ENCODE assay signal across 9 cellular contexts in the genomic region with DNA sequence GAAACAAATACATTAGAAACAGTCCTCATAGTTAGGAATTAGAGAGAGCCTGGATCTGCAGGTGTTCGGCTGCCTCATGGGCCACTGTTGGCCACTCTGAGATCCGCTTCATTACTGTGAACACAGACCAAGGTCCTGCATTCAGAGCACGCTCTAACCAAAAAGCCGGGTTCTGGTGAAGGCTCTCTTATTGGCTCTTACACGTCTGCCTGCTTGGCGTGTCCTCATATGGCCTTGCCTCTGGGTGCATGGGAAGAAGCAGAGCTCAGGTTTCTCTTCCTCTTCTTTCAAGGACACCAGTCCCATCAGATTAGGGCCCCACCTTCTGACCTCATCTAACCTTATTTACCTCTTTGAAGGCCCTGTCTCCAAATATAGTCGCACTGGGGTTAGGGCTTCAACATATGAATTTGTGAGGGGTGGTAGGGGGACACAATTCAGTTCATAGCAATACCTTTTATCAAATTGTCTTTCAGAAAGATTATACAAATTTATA. TPM values are rescaled to one million over a fixed set of nuclear protein-coding genes. Genes with fewer than 3 reads are reported as not detected.
DNase-seq lines count a peak whose midpoint lies in the region; ATAC-seq and TF ChIP-seq lines count a peak whose summit lies in the region.
"Had no signal": no experiment of that assay in that cellular context is flagged by ENCODE, and none has a peak within 500 bp of the region (broad histone marks: within the 10 kb centered on the region; RNA-seq: fewer than 3 reads in every experiment).

No MANE protein-coding gene starts in this region.

- no peak for TF ChIP-seq CTCF in progenitor cell of endocrine pancreas (IDR thresholded peaks at IDR 0.05; ENCODE audit: unreplicated experiment)

- no peak overlapping the region for H3K4me2 ChIP-seq in mesenchymal stem cell (ENCODE audit: low read length, poor library complexity, severe bottlenecking)

- no peaks in the 10 kb centered on the region for H3K27me3 ChIP-seq in mesenchymal stem cell (ENCODE audit: control insufficient read depth in 1 of 2, insufficient read depth in 1 of 2, low read length in 2 of 2)

- H2BK5ac ChIP-seq in mesenchymal stem cell (ENCODE audit: low read depth, low read length, poor library complexity, severe bottlenecking), result no peak overlapping the region

- no peaks in the 10 kb centered on the region for H3K4me1 Mint-ChIP-seq in progenitor cell of endocrine pancreas (ENCODE audit: low read depth)

- no peak overlapping the region for H3K27ac Mint-ChIP-seq in progenitor cell of endocrine pancreas
- H3K27ac Mint-ChIP-seq: activated naive CD8-positive, alpha-beta T cell treated with anti-CD3 and anti-CD28 coated beads, Interleukin-2, amount 10 ng/mL, durations not matched to agents 7 days and 5 days had no signal

- no peak overlapping the region for H2BK120ac ChIP-seq in mesenchymal stem cell (ENCODE audit: low read depth, low read length)

- H2BK12ac ChIP-seq in mesenchymal stem cell (ENCODE audit: low read length in 2 of 2), result no peak overlapping the region

- H3K9me3 Mint-ChIP-seq in progenitor cell of endocrine pancreas (ENCODE audit: low read depth), result no peaks in the 10 kb centered on the region
- H3K9me3 Mint-ChIP-seq: activated naive CD8-positive, alpha-beta T cell treated with anti-CD3 and anti-CD28 coated beads, Interleukin-2, amount 10 ng/mL, durations not matched to agents 7 days and 5 days had no signal

- H3K27ac ChIP-seq in mesenchymal stem cell (ENCODE audit: low read length, poor library complexity, severe bottlenecking), result no peak overlapping the region

- H3K36me3 Mint-ChIP-seq in progenitor cell of endocrine pancreas (ENCODE audit: insufficient read depth), result no peaks in the 10 kb centered on the region
- H3K36me3 Mint-ChIP-seq: activated naive CD8-positive, alpha-beta T cell treated with anti-CD3 and anti-CD28 coated beads, Interleukin-2, amount 10 ng/mL, durations not matched to agents 7 days and 5 days had no signal

- no peak overlapping the region for H4K8ac ChIP-seq in mesenchymal stem cell (ENCODE audit: low read length)

- no peak overlapping the region for H2BK15ac ChIP-seq in mesenchymal stem cell (ENCODE audit: low read depth, poor library complexity, severe bottlenecking)

- H3K23ac ChIP-seq in mesenchymal stem cell (ENCODE audit: low read length in 2 of 2), result no peak overlapping the region

- no peaks in the 10 kb centered on the region for H3K4me1 ChIP-seq in mesenchymal stem cell (ENCODE audit: control insufficient read depth, insufficient read depth, low read depth, low read length)

- no peak overlapping the region for H3K4me3 Mint-ChIP-seq in progenitor cell of endocrine pancreas (ENCODE audit: low read depth)
- H3K4me3 Mint-ChIP-seq: activated naive CD8-positive, alpha-beta T cell treated with anti-CD3 and anti-CD28 coated beads, Interleukin-2, amount 10 ng/mL, durations not matched to agents 7 days and 5 days had no signal

- H2AK5ac ChIP-seq in mesenchymal stem cell (ENCODE audit: low read length, severe bottlenecking), result no peak overlapping the region

- DNase-seq in DMS153 (lab: John Stamatoyannopoulos, UW) (peak; percentile 86), SIG-M5 (lab: John Stamatoyannopoulos, UW) (peak; percentile 61), mesenchymal stem cell (peak; percentile 14), progenitor cell of endocrine pancreas (ENCODE audit: low spot score, unreplicated experiment) (no peak)
- DNase-seq in stimulated activated naive CD8-positive, alpha-beta T cell treated with anti-CD3 and anti-CD28 coated beads, Interleukin-15, Interleukin-2, amounts not matched to agents 100 U/mL and 50 U/mL, for 24 hours, result no peak
- no peak for DNase-seq in effector CD8-positive, alpha-beta T cell (lab: John Stamatoyannopoulos, UW)
- DNase-seq: activated naive CD8-positive, alpha-beta T cell treated with anti-CD3 and anti-CD28 coated beads, Interleukin-2, amount 10 ng/mL, durations not matched to agents 7 days and 5 days had no signal

- no peaks in the 10 kb centered on the region for H3K9me3 ChIP-seq in mesenchymal stem cell (ENCODE audit: control insufficient read depth, low read length)

- no peak overlapping the region for H3K4ac ChIP-seq in mesenchymal stem cell (ENCODE audit: low read depth in 1 of 2, low read length in 2 of 2)

- H4K91ac ChIP-seq in mesenchymal stem cell (ENCODE audit: low read length), result no peak overlapping the region

- no peak overlapping the region for H3K4me3 ChIP-seq in mesenchymal stem cell (ENCODE audit: insufficient read depth in 1 of 2, low read depth in 1 of 2, low read length in 2 of 2)

- ATAC-seq in GM19468 (IDR thresholded peaks at IDR 0.05; ENCODE audit: extremely low read depth, unreplicated experiment) (peak; percentile 94), HG03378 (IDR thresholded peaks at IDR 0.05; ENCODE audit: unreplicated experiment) (peak; percentile 99)
- no peak for ATAC-seq in stimulated activated naive CD8-positive, alpha-beta T cell treated with anti-CD3 and anti-CD28 coated beads, Interleukin-15, Interleukin-2, amounts not matched to agents 100 U/mL and 50 U/mL, for 24 hours

- no peaks in the 10 kb centered on the region for H3K36me3 ChIP-seq in mesenchymal stem cell (ENCODE audit: control insufficient read depth in 1 of 2, insufficient read depth in 2 of 2, low read depth in 1 of 2, low read length in 2 of 2)

- H2AFZ ChIP-seq in mesenchymal stem cell (ENCODE audit: low read depth, low read length), result no peak overlapping the region

- no peaks in the 10 kb centered on the region for H3K27me3 Mint-ChIP-seq in progenitor cell of endocrine pancreas

- H3K18ac ChIP-seq in mesenchymal stem cell (ENCODE audit: low read depth in 1 of 2, low read length in 2 of 2), result no peak overlapping the region

- WGBS in mesenchymal stem cell, result 52% methylated on average over 6 of the region's 7 CpGs

- no peaks in the 10 kb centered on the region for H3K79me1 ChIP-seq in mesenchymal stem cell (replicated peaks; ENCODE audit: low read length, poor library complexity, severe bottlenecking)

- H3K9ac ChIP-seq in mesenchymal stem cell (ENCODE audit: low read length), result no peak overlapping the region

- no peak overlapping the region for H3K14ac ChIP-seq in mesenchymal stem cell (ENCODE audit: low read length in 2 of 2)

RNA-seq across cellular contexts. Expression of a gene that starts 37.1 kb away (rescaled TPM):
- 20.6 TPM for polyA plus RNA-seq in mesenchymal stem cell (2013, experiment 1 of 2)
- polyA plus RNA-seq in mesenchymal stem cell (2013, experiment 2 of 2), result 21.3 TPM
- total RNA-seq in progenitor cell of endocrine pancreas, result 51.5 and 56.5 TPM in 2 replicates

Comparison
In these comparisons a context has a peak if more than half of its experiments do, and no peak if none do; other contexts are left out.
1. DNase-seq: peak in DMS153 (single experiment), SIG-M5 (single experiment) and mesenchymal stem cell (single experiment); none in stimulated activated naive CD8-positive, alpha-beta T cell treated with anti-CD3 and anti-CD28 coated beads, Interleukin-15, Interleukin-2, amounts not matched to agents 100 U/mL and 50 U/mL, for 24 hours (single experiment), progenitor cell of endocrine pancreas (single experiment) and effector CD8-positive, alpha-beta T cell (single experiment).